16 cellular contexts compared by ENCODE assay signal in the genomic region with DNA sequence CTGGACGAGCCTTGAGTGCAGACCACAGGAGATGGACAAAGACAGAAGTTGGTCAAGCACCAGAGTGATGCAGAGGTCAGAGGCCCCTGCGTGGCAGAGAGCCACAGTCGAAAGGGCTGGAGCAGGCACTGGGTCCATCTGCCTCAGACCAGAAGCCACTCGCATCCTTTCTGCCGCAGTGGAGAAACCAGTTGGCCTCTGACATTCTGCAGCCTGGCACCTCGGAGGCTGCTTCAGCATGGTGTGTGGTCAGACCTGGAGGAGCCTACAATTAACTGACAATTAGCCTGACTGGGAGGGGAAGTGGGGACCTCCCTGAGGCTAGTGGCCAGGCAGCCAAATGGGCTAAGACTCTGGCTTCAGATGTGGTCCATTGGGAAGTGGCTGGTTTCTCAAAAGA.
"Had no signal": no experiment of that assay in that cellular context is flagged by ENCODE, and none has a peak within 500 bp of the region (broad histone marks: within the 10 kb centered on the region; RNA-seq: fewer than 3 reads in every experiment).

No MANE protein-coding gene starts in this region.

- H3K36me3 ChIP-seq: cardiac muscle cell, pancreas had no signal

- H3K4me3 ChIP-seq: cardiac muscle cell, dorsolateral prefrontal cortex, pancreas, smooth muscle cell had no signal

- H3K27me3 ChIP-seq: cardiac muscle cell, pancreas had no signal

- H3K4me1 ChIP-seq: pancreas had no signal

- H3K4me2 ChIP-seq: smooth muscle cell had no signal

- H3K9me3 ChIP-seq: pancreas had no signal

- DNase-seq: activated B cell treated with CpG ODN at 0.5 μM for 24 hours; activated CD4-positive, alpha-beta memory T cell treated with anti-CD3 and anti-CD28 coated beads for 36 hours; activated CD4-positive, alpha-beta T cell treated with anti-CD3 and anti-CD28 coated beads for 4 hours; activated gamma-delta T cell treated with Interleukin-2 at 50 U/mL for 16 hours; activated T-cell treated with anti-CD3 and anti-CD28 coated beads for 4 hours; left cardiac atrium; mesendoderm; naive thymus-derived CD4-positive, alpha-beta T cell; pancreas; stimulated activated CD4-positive, alpha-beta T cell treated with anti-CD3 and anti-CD28 coated beads, Interleukin-4, amount 100 ng/mL, for 24 hours; stimulated activated naive B cell treated with anti-CD40 and anti-IgM and Interleukin-4, amounts not matched to agents 10 μg/mL and 1 μg/mL and 100 μg/mL, for 72 hours had no signal

- FAIRE-seq: colon, pancreas, TTC549 had no signal

- H3K27ac ChIP-seq: cardiac muscle cell, dorsolateral prefrontal cortex, pancreas had no signal
